14 cellular contexts compared by ENCODE assay signal in the genomic region with DNA sequence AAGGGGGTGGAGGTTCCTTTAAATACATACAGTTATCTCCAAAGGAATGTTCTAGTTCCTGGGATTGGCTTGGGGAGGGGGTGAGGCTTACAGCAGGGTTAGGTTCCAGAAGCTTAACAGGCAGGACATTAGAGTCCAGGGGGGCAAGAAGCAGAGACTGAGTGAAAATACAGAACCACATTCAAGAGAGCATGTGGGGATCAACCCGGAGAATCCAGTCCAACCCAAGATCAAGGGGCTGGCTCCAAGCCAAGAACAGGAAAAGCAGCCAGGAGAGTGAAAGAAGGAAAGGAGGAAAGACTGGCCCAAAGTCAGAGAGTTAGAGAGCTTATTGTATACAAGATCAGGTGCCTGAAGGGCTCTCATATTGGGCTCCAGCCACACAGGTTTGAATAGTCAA.
"Had no signal": no experiment of that assay in that cellular context is flagged by ENCODE, and none has a peak within 500 bp of the region (broad histone marks: within the 10 kb centered on the region; RNA-seq: fewer than 3 reads in every experiment).

No MANE protein-coding gene starts in this region.

- H3K4me3 ChIP-seq: psoas muscle, upper lobe of right lung had no signal

- H3K4me1 ChIP-seq: psoas muscle, upper lobe of right lung had no signal

- H3K36me3 ChIP-seq: upper lobe of right lung had no signal

- H3K9me3 ChIP-seq: psoas muscle, upper lobe of right lung had no signal

- H3K27ac ChIP-seq: psoas muscle, upper lobe of right lung had no signal

- H3K27me3 ChIP-seq: upper lobe of right lung had no signal

- DNase-seq: activated B cell treated with CpG ODN at 0.5 μM for 24 hours; activated CD4-positive, alpha-beta T cell treated with anti-CD3 and anti-CD28 coated beads, Interleukin-2, amount 10 ng/mL, durations not matched to agents 24 days and 14 days; activated CD8-positive, alpha-beta memory T cell treated with anti-CD3 and anti-CD28 coated beads for 24 hours; activated naive CD4-positive, alpha-beta T cell treated with anti-CD3 and anti-CD28 coated beads, Interleukin-2, amount 10 ng/mL, durations not matched to agents 7 days and 5 days; activated T-cell treated with anti-CD3 and anti-CD28 coated beads for 4 hours; central memory CD4-positive, alpha-beta T cell; effector memory CD4-positive, alpha-beta T cell; hippocampal formation; psoas muscle; stimulated activated CD4-positive, alpha-beta T cell treated with anti-CD3 and anti-CD28 coated beads, Interleukin-4, amount 100 ng/mL, for 1 hour; stimulated activated CD8-positive, alpha-beta memory T cell treated with anti-CD3 and anti-CD28 coated beads, Interleukin-4, amount 100 ng/mL, for 48 hours; stimulated activated naive CD8-positive, alpha-beta T cell treated with anti-CD3 and anti-CD28 coated beads, Interleukin-15, Interleukin-2, amounts not matched to agents 100 U/mL and 50 U/mL, for 24 hours; T-helper 2 cell; upper lobe of right lung had no signal
